In the genomic region with DNA sequence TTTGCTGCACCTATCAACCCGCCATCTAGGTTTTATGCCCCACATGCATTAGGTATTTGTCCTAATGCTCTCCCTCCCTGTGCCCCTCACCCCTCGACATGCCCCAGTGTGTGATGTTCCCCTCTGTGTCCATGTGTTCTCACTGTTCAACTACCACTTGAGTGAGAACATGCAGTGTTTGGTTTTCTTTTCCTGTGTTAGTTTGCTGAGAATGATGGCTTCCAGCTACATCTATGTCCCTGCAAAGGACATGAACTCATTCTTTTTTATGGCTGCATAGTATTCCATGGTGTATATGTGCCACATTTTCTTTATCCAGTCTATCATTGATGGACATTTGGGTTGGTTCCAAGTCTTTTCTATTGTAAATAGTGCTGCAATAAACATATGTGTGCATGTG, we compare ENCODE assay signal across 7 cellular contexts. TPM values are rescaled to one million over a fixed set of nuclear protein-coding genes. Genes with fewer than 3 reads are reported as not detected.
"Had no signal": no experiment of that assay in that cellular context is flagged by ENCODE, and none has a peak within 500 bp of the region (broad histone marks: within the 10 kb centered on the region; RNA-seq: fewer than 3 reads in every experiment).

No MANE protein-coding gene starts in this region.

RNA-seq across cellular contexts. Expression of a gene that starts 12.5 kb away (rescaled TPM):
- total RNA-seq: esophagus mucosa, glomerular endothelial cell, kidney epithelial cell, left ventricle myocardium superior, lower lobe of right lung, mucosa of descending colon had no signal
- polyA plus RNA-seq: naive thymus-derived CD8-positive, alpha-beta T cell had no signal
